Comparison of ENCODE assay signal across 17 cellular contexts in the genomic region with DNA sequence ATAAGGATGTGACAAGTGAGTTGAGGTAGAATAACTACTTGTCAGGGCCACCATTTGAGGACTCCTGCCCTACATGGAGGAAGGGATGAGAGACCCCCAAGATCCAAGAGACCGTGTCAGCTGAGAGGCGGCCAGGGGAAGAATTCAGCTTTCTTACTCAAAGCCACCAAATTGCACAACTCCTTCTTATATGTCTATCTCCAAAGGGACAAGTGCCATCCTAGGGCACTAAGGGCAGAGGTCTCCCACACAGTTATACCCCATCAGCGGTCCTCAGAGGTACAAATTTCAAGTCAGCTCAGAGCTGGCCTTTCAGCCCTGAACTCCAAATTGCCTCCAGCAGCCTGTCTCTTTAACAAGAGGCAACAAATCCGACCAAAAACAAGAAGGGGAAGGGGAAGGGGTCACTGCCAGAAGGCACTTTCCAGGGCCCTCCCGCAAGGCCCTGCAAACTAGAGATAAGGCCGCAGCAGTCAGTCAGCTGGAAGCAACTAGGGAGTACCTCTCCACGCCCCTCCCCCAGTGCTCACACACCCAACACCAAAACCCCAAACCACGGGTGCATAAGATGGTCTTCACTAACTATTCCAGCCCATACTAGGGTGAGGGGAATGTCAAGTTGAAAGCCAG. TPM values are rescaled to one million over a fixed set of nuclear protein-coding genes. Genes with fewer than 3 reads are reported as not detected.
DNase-seq lines count a peak whose midpoint lies in the region; ATAC-seq and TF ChIP-seq lines count a peak whose summit lies in the region.
"Had no signal": no experiment of that assay in that cellular context is flagged by ENCODE, and none has a peak within 500 bp of the region (broad histone marks: within the 10 kb centered on the region; RNA-seq: fewer than 3 reads in every experiment).

No MANE protein-coding gene starts in this region.

- H3K36me3 ChIP-seq in H7 (replicated peaks; ENCODE audit: control insufficient read depth, insufficient read depth, low read length): peaks cover 4% of the 10 kb centered on the region; the same call in 1 of the 2 replicates
- peaks cover 40 to 45% of the 10 kb centered on the region in 2 donors for H3K36me3 ChIP-seq in ascending aorta

- peak overlapping the region; percentile 16 to 99 (median 73) for H3K27ac Mint-ChIP-seq in CD14-positive monocyte
- H3K27ac Mint-ChIP-seq: WTC11 had no signal

- 47% methylated on average over 8 of the region's 8 CpGs for WGBS in right cardiac atrium

- H3K4me3 Mint-ChIP-seq in CD14-positive monocyte: no peak overlapping the region
- H3K4me3 Mint-ChIP-seq: WTC11 had no signal

- ATAC-seq in HG03565 (IDR thresholded peaks at IDR 0.05; ENCODE audit: unreplicated experiment): no peak
- ATAC-seq in GM18861 (IDR thresholded peaks at IDR 0.05; ENCODE audit: unreplicated experiment): no peak
- ATAC-seq in right cardiac atrium: no peak
- ATAC-seq: left lung, WTC11 had no signal

- H3K4me1 Mint-ChIP-seq in CD14-positive monocyte: peaks cover 51% of the 10 kb centered on the region

- peak overlapping the region; percentile 98 to 99 for H3K27ac ChIP-seq in ascending aorta
- H3K27ac ChIP-seq in right cardiac atrium (ENCODE audit: low read length): no peak overlapping the region
- H3K27ac ChIP-seq: left lung, SK-N-MC had no signal

- H3K4me3 ChIP-seq in H7 (ENCODE audit: insufficient read depth, low read depth, low read length) (no peak overlapping the region), ascending aorta (no peak overlapping the region), right cardiac atrium (ENCODE audit: low read length) (no peak overlapping the region)
- H3K4me3 ChIP-seq: left lung, SK-N-MC had no signal

- TF ChIP-seq CTCF in CD14-positive monocyte (IDR thresholded peaks at IDR 0.05): no peak
- TF ChIP-seq CTCF in ascending aorta (IDR thresholded peaks at IDR 0.05): no peak

- DNase-seq in CD14-positive monocyte (ENCODE audit: low spot score) (no peak), H7 (peak; percentile 13), ascending aorta (ENCODE audit: low spot score in 2 of 2) (peak in 1 of 2 donors; percentile 58), myocyte (ENCODE audit: low read depth) (peak; percentile 25), hepatic stellate cell (ENCODE audit: low spot score) (no peak), right cardiac atrium (no peak)
- DNase-seq: activated naive CD4-positive, alpha-beta T cell treated with Interleukin-2 at 50 U/mL for 16 hours; DMS53; dorsolateral prefrontal cortex; left lung; NCI-H1694 treated with DMSO at 0.1 percent for 48 hours; NCI-H510A treated with DMSO at 0.1 percent for 48 hours; stimulated activated CD4-positive, alpha-beta T cell treated with anti-CD3 and anti-CD28 coated beads, Interleukin-15, amount 100 ng/mL, for 24 hours had no signal

- H3K27me3 ChIP-seq in H7 (ENCODE audit: control insufficient read depth, insufficient read depth, low read length): no peaks in the 10 kb centered on the region
- H3K27me3 ChIP-seq in ascending aorta: no peaks in the 10 kb centered on the region
- H3K27me3 ChIP-seq in right cardiac atrium (ENCODE audit: control insufficient read depth, insufficient read depth): no peaks in the 10 kb centered on the region
- H3K27me3 ChIP-seq: dorsolateral prefrontal cortex, left lung had no signal

- intact Hi-C loops in CD14-positive monocyte (cut with micrococcal nuclease) (no loop called here), ascending aorta (cut with DNase I) (no loop called here), right cardiac atrium (cut with DNase I) (no loop called here)

- H3K4me1 ChIP-seq in ascending aorta (peaks cover 13 to 31% of the 10 kb centered on the region in 2 donors), right cardiac atrium (ENCODE audit: control insufficient read depth, insufficient read depth, low read length) (peaks cover 20% of the 10 kb centered on the region)

- peaks cover 0 to 3% (median 0%) of the 10 kb centered on the region in 7 donors for H3K9me3 Mint-ChIP-seq in CD14-positive monocyte
- H3K9me3 Mint-ChIP-seq: WTC11 had no signal

- H3K9me3 ChIP-seq in ascending aorta: no peaks in the 10 kb centered on the region
- H3K9me3 ChIP-seq in right cardiac atrium (ENCODE audit: control insufficient read depth, low read length): no peaks in the 10 kb centered on the region
- H3K9me3 ChIP-seq: left lung had no signal

- peaks cover 0 to 8% (median 0%) of the 10 kb centered on the region in 3 donors for H3K27me3 Mint-ChIP-seq in CD14-positive monocyte (ENCODE audit: low read depth in 3 of 3)

- peaks cover 50 to 80% of the 10 kb centered on the region in 2 donors for H3K36me3 Mint-ChIP-seq in CD14-positive monocyte
- H3K36me3 Mint-ChIP-seq: WTC11 had no signal

RNA-seq across cellular contexts. Expression of gene STOML2, which starts 6.1 kb away (rescaled TPM):
- 10 to 100 TPM; 50.3 to 62.0 TPM for polyA plus RNA-seq in CD14-positive monocyte
- 211 and 244 TPM in 2 replicates for total RNA-seq in H7 (2014; rRNA removed; shearing (Covaris generic))
- total RNA-seq in ascending aorta: 94.2 TPM
- 104 and 124 TPM in 2 replicates for total RNA-seq in myocyte
- polyA plus RNA-seq in myocyte (2012): 110 TPM
- 100 to 1,000 TPM; 104 to 117 (median 110) TPM for total RNA-seq in right cardiac atrium
- polyA plus RNA-seq in right cardiac atrium: 118 TPM

RNA-seq across cellular contexts. Expression of gene ATOSB, which starts 6.6 kb away (rescaled TPM):
- 10 to 100 TPM; 18.5 to 23.7 TPM for polyA plus RNA-seq in CD14-positive monocyte
- 9.4 and 13.9 TPM in 2 replicates for total RNA-seq in H7 (2014; rRNA removed; shearing (Covaris generic))
- total RNA-seq in ascending aorta: 58.3 TPM
- 56.6 and 58.7 TPM in 2 replicates for total RNA-seq in myocyte
- polyA plus RNA-seq in myocyte (2012): 82.7 TPM
- 10 to 100 TPM; 15.5 to 19.5 (median 16.9) TPM for total RNA-seq in right cardiac atrium
- polyA plus RNA-seq in right cardiac atrium: 14.0 TPM

RNA-seq across cellular contexts. Expression of gene PIGO, which starts 12.7 kb away (rescaled TPM):
- polyA plus RNA-seq in CD14-positive monocyte: 10 to 100 TPM; 15.7 to 19.1 TPM
- total RNA-seq in H7 (2014; rRNA removed; shearing (Covaris generic)): 29.6 and 29.8 TPM in 2 replicates
- 2.4 TPM for total RNA-seq in ascending aorta
- total RNA-seq in myocyte: 17.3 and 17.6 TPM in 2 replicates
- 24.1 TPM for polyA plus RNA-seq in myocyte (2012)
- total RNA-seq in right cardiac atrium: 10 to 100 TPM; 10.2 to 17.6 (median 12.7) TPM
- polyA plus RNA-seq in right cardiac atrium: 10.0 TPM

RNA-seq across cellular contexts. Expression of gene FANCG, which starts 29.3 kb away (rescaled TPM):
- polyA plus RNA-seq in CD14-positive monocyte (1 to 10 TPM; 2.0 to 2.5 TPM), right cardiac atrium (4.7 TPM)
- total RNA-seq in H7 (2014; rRNA removed; shearing (Covaris generic)): 87.1 and 89.6 TPM in 2 replicates
- total RNA-seq in ascending aorta (45.4 TPM), myocyte (6.1 and 8.7 TPM in 2 replicates), right cardiac atrium (1 to 10 TPM; 2.1 to 8.8 (median 4.6) TPM)
- polyA plus RNA-seq in myocyte (2012): 11.5 TPM

RNA-seq across cellular contexts. Expression of gene VCP, which starts 36.6 kb away (rescaled TPM):
- polyA plus RNA-seq in CD14-positive monocyte: 100 to 1,000 TPM; 130 to 180 TPM
- 509 and 709 TPM in 2 replicates for total RNA-seq in H7 (2014; rRNA removed; shearing (Covaris generic))
- total RNA-seq in ascending aorta: 96.3 TPM
- 338 and 383 TPM in 2 replicates for total RNA-seq in myocyte
- polyA plus RNA-seq in myocyte (2012): 374 TPM
- total RNA-seq in right cardiac atrium: 100 to 1,000 TPM; 184 to 224 (median 192) TPM
- 149 TPM for polyA plus RNA-seq in right cardiac atrium

Comparison
In these comparisons a context has a peak if more than half of its experiments do, and no peak if none do; other contexts are left out.
1. DNase-seq: peak in H7 (single experiment) and myocyte (single experiment); none in CD14-positive monocyte (single experiment), hepatic stellate cell (single experiment) and right cardiac atrium (0 of 3).